In the genomic region with DNA sequence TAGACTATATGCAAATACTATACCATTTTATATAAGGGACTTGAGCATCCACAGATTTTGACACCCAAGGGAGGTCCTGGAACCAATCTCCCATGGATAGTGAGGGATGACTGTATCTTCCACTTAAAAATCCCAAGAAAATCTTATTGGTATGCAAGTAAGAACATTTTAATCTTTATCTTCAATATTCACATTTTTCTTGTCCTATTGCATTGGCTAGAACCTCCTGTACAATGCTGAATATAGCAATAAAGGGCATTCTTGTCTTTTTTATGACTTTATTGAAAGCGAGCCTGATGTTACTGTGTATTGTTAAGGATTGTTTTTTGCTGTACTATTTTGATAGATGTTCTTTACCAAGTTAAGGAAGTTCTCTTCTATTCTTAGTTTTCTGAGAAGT, we compare ENCODE assay signal across 34 cellular contexts. TPM values are rescaled to one million over a fixed set of nuclear protein-coding genes. Genes with fewer than 3 reads are reported as not detected.
"Had no signal": no experiment of that assay in that cellular context is flagged by ENCODE, and none has a peak within 500 bp of the region (broad histone marks: within the 10 kb centered on the region; RNA-seq: fewer than 3 reads in every experiment).

No MANE protein-coding gene starts in this region.

- DNase-seq: activated effector memory CD4-positive, alpha-beta T cell treated with anti-CD3 and anti-CD28 coated beads, Interleukin-2, amount 50 U/mL, for 16 hours; activated effector memory CD4-positive, alpha-beta T cell treated with Interleukin-2 at 50 U/mL for 16 hours; activated gamma-delta T cell; activated gamma-delta T cell treated with Interleukin-2 at 50 U/mL for 16 hours; activated naive CD4-positive, alpha-beta T cell; activated naive CD4-positive, alpha-beta T cell treated with anti-CD3 and anti-CD28 coated beads for 36 hours; activated naive CD4-positive, alpha-beta T cell treated with anti-CD3 and anti-CD28 coated beads, Interleukin-2, amount 10 ng/mL, durations not matched to agents 7 days and 5 days; activated naive CD4-positive, alpha-beta T cell treated with anti-CD3 and anti-CD28 coated beads, Interleukin-2, amount 50 U/mL, for 16 hours; activated naive CD4-positive, alpha-beta T cell treated with Interleukin-2 at 50 U/mL for 16 hours; activated naive CD8-positive, alpha-beta T cell treated with anti-CD3 and anti-CD28 coated beads for 36 hours; activated naive CD8-positive, alpha-beta T cell treated with anti-CD3 and anti-CD28 coated beads, Interleukin-2, amount 10 ng/mL, durations not matched to agents 7 days and 5 days; activated naive CD8-positive, alpha-beta T cell treated with anti-CD3 and anti-CD28 coated beads, Interleukin-2, amount 50 U/mL, for 24 hours; activated T-cell treated with anti-CD3 and anti-CD28 coated beads, Interleukin-2, amount 50 U/mL, for 1 hour; activated T-cell treated with anti-CD3 and anti-CD28 coated beads, Interleukin-2, amount 50 U/mL, for 24 hours; activated T-cell treated with anti-CD3 and anti-CD28 coated beads, Interleukin-2, amount 50 U/mL, for 4 hours; activated T-cell treated with anti-CD3 and anti-CD28 coated beads, Interleukin-2, amount 50 U/mL, for 48 hours; activated T-cell treated with anti-CD3 and anti-CD28 coated beads, Interleukin-2, amount 50 U/mL, for 72 hours; adrenal gland; amniotic stem cell; amygdala; anterior cingulate cortex; aorta; body of pancreas; brain microvascular endothelial cell; caudate nucleus; central memory CD4-positive, alpha-beta T cell; cerebellar nuclear complex had no signal

- H3K36me3 ChIP-seq: adrenal gland, ascending aorta, brain microvascular endothelial cell, breast epithelium, cardiac muscle cell had no signal

- H3K27me3 ChIP-seq: adrenal gland, ascending aorta, body of pancreas, brain microvascular endothelial cell, breast epithelium, cardiac muscle cell had no signal

- H3K4me1 ChIP-seq: adrenal gland, ascending aorta, body of pancreas, breast epithelium had no signal

- ATAC-seq: activated naive CD4-positive, alpha-beta T cell treated with anti-CD3 and anti-CD28 coated beads, Interleukin-2, amount 50 U/mL, for 72 hours; activated naive CD8-positive, alpha-beta T cell treated with anti-CD3 and anti-CD28 coated beads, Interleukin-2, amount 50 U/mL, for 24 hours; activated T-cell treated with anti-CD3 and anti-CD28 coated beads, Interleukin-2, amount 50 U/mL, for 4 hours; activated T-cell treated with anti-CD3 and anti-CD28 coated beads, Interleukin-2, amount 50 U/mL, for 72 hours; activated T-helper 17 cell treated with anti-CD3 and anti-CD28 coated beads, Interleukin-2, amount 50 U/mL, for 72 hours; body of pancreas had no signal

- H3K27ac ChIP-seq: adrenal gland, ascending aorta, body of pancreas, brain microvascular endothelial cell, breast epithelium, cardiac muscle cell had no signal

- FAIRE-seq: astrocyte, bronchial epithelial cell had no signal

- H3K4me3 ChIP-seq: adrenal gland, ascending aorta, body of pancreas, breast epithelium, cardiac muscle cell had no signal

RNA-seq across cellular contexts. Expression of a gene that starts 36.9 kb away (rescaled TPM):
- total RNA-seq: activated naive CD4-positive, alpha-beta T cell treated with anti-CD3 and anti-CD28 coated beads for 36 hours; activated naive CD8-positive, alpha-beta T cell treated with anti-CD3 and anti-CD28 coated beads for 36 hours; activated T-cell treated with anti-CD3 and anti-CD28 coated beads, Interleukin-2, amount 50 U/mL, for 72 hours had no signal
